ENCODE assay signal across 21 cellular contexts in genomic region chr10:88920198-88920597, GRCh38.
"Had no signal": no experiment of that assay in that cellular context is flagged by ENCODE, and none has a peak within 500 bp of the region (broad histone marks: within the 10 kb centered on the region; RNA-seq: fewer than 3 reads in every experiment).

No MANE protein-coding gene starts in this region.

- H3K4me2 ChIP-seq: smooth muscle cell had no signal

- H3K4me1 ChIP-seq: psoas muscle had no signal

- H3K36me3 ChIP-seq: ascending aorta, gastroesophageal sphincter had no signal

- DNase-seq: activated CD4-positive, alpha-beta T cell treated with anti-CD3 and anti-CD28 coated beads, Interleukin-2, amount 50 U/mL, for 1 hour; activated CD8-positive, alpha-beta memory T cell treated with anti-CD3 and anti-CD28 coated beads, Interleukin-2, amount 50 U/mL, for 4 hours; activated effector memory CD4-positive, alpha-beta T cell treated with Interleukin-2 at 50 U/mL for 16 hours; activated naive CD4-positive, alpha-beta T cell treated with anti-CD3 and anti-CD28 coated beads, Interleukin-2, amount 50 U/mL, for 16 hours; activated T-cell treated with anti-CD3 and anti-CD28 coated beads, Interleukin-2, amount 50 U/mL, for 4 hours; effector CD8-positive, alpha-beta T cell; esophagus squamous epithelium; heart left ventricle; kidney glomerular epithelial cell; left ventricle myocardium superior; psoas muscle; right cardiac atrium; stimulated activated CD4-positive, alpha-beta T cell treated with anti-CD3 and anti-CD28 coated beads, Interleukin-4, amount 100 ng/mL, for 24 hours; stimulated activated naive B cell treated with anti-CD40 and anti-IgM and Interleukin-4, amounts not matched to agents 10 μg/mL and 1 μg/mL and 100 μg/mL, for 72 hours; substantia nigra; T-helper 1 cell; T1000; tibial artery had no signal

- H3K4me3 ChIP-seq: ascending aorta, esophagus squamous epithelium, gastroesophageal sphincter, heart left ventricle, psoas muscle, smooth muscle cell, tibial artery had no signal

- H3K27ac ChIP-seq: ascending aorta, psoas muscle, tibial artery had no signal

- H3K9me3 ChIP-seq: ascending aorta, esophagus squamous epithelium, gastroesophageal sphincter, heart left ventricle, psoas muscle, tibial artery had no signal

- ATAC-seq: activated T-cell treated with anti-CD3 and anti-CD28 coated beads, Interleukin-2, amount 50 U/mL, for 4 hours; gastroesophageal sphincter; heart left ventricle; left ventricle myocardium superior; psoas muscle; right cardiac atrium; stimulated activated naive B cell treated with anti-CD40 and anti-IgM and Interleukin-4, amounts not matched to agents 10 μg/mL and 1 μg/mL and 100 μg/mL, for 72 hours had no signal

- H3K27me3 ChIP-seq: ascending aorta, esophagus squamous epithelium, gastroesophageal sphincter, heart left ventricle, tibial artery had no signal
